1 cellular context compared by ENCODE assay signal in the genomic region with DNA sequence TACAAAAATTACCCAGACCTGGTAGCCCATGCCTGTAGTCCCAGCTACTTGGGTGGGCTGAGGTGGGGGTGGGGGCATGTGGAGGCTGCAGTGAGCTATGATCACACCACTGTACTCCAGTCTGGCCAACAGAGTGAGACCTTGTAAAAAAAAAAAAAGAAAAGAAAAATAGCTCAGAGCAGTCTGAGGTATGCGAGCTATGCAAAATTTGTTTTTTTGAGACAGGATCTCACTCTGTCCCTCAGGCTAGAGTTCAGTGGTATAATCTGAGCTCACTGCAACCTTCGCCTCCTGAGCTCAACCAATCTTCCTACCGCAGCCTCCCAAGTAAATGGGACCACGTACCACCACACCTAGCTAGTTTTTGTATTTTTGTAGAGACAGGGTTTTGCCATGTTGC.
TF ChIP-seq lines count a peak whose summit lies in the region.

No MANE protein-coding gene starts in this region.

TF ChIP-seq in IMR-90, 13 proteins besides CTCF, POLR2A, EP300 and RAD21:
- TF ChIP-seq CHD1 (IDR thresholded peaks at IDR 0.05; ENCODE audit: low read depth, low read length): no peak
- no peak for TF ChIP-seq MXI1 (IDR thresholded peaks at IDR 0.05; ENCODE audit: borderline replicate concordance, low read depth, low read length)
- no peak for TF ChIP-seq MAZ (IDR thresholded peaks at IDR 0.05; ENCODE audit: borderline replicate concordance, low read depth, low read length)
- no peak for TF ChIP-seq CEBPB (IDR thresholded peaks at IDR 0.05; ENCODE audit: low read depth, low read length)
- no peak for TF ChIP-seq SMC3 (IDR thresholded peaks at IDR 0.05; ENCODE audit: low read depth, low read length)
- no peak for TF ChIP-seq RCOR1 (IDR thresholded peaks at IDR 0.05; ENCODE audit: insufficient replicate concordance, low read length)
- no peak for TF ChIP-seq FOS (IDR thresholded peaks at IDR 0.05; ENCODE audit: low read depth, low read length)
- no peak for TF ChIP-seq RFX5 (IDR thresholded peaks at IDR 0.05; ENCODE audit: low read depth, low read length)
- TF ChIP-seq USF2 (IDR thresholded peaks at IDR 0.05; ENCODE audit: low read depth, low read length): no peak
